Comparison of ENCODE assay signal across 1 cellular context in the genomic region with DNA sequence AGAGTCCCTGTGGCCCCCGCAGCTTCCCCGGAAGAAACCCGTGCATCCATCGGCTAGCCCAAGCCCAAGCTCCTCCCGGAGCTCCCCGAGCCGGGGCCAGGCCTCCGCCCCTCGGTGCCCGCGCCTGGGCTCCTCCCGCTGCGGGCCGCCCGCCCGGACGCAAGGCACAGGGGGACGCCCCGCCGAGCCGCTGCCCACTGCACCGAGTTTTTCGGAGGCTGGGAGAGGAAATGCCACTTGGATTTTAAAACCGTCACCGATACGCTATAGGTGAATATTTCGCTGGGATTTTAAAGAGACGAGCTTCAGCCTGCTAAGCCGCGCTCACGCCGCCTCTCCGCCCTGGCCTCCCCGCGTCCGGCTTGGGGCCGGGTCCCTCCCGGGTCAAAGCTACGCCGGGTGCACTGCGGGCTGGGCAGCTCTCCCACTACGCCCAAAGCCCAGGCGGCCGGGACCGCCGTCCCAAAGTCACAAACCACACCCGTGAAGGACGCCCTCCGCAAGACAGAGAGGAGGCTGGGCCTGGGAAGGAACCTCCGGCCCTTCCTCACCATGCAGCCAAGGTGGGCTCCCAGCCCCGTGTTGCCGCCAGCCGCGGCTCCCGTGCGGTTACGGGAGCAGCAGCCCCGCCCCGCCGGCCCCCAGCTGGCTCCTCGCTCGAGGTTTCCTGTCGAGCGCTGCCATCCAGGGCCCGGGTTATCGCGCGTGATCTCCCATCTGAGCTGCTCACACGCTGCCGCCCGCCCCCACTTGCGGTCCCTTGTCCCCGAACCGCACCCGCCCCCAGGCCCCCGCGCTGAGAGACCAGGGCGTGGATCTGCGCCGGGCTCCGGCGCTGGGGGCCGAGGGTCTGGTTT.
TF ChIP-seq lines count a peak whose summit lies in the region.

No MANE protein-coding gene starts in this region.

TF ChIP-seq in HepG2, 621 proteins besides CTCF, POLR2A, EP300 and RAD21 (continued from another document and continues in another):
- TF ChIP-seq, protein P1, sequence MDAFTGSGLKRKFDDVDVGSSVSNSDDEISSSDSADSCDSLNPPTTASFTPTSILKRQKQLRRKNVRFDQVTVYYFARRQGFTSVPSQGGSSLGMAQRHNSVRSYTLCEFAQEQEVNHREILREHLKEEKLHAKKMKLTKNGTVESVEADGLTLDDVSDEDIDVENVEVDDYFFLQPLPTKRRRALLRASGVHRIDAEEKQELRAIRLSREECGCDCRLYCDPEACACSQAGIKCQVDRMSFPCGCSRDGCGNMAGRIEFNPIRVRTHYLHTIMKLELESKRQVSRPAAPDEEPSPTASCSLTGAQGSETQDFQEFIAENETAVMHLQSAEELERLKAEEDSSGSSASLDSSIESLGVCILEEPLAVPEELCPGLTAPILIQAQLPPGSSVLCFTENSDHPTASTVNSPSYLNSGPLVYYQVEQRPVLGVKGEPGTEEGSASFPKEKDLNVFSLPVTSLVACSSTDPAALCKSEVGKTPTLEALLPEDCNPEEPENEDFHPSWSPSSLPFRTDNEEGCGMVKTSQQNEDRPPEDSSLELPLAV (CRISPR knock-in tag; conservative IDR thresholded peaks at IDR 0.05; ENCODE audit: low read depth), result no peak
- TF ChIP-seq ZNF383 (CRISPR knock-in tag; IDR thresholded peaks at IDR 0.05; ENCODE audit: borderline replicate concordance) (no peak), ZNF225 (CRISPR knock-in tag; IDR thresholded peaks at IDR 0.05) (no peak), MXD4 (CRISPR knock-in tag; IDR thresholded peaks at IDR 0.05) (no peak), ZNF124 (CRISPR knock-in tag; IDR thresholded peaks at IDR 0.05) (no peak), ZBTB3 (CRISPR knock-in tag; IDR thresholded peaks at IDR 0.05; ENCODE audit: borderline replicate concordance, low read depth) (no peak), ZFP37 (CRISPR knock-in tag; IDR thresholded peaks at IDR 0.05; ENCODE audit: borderline replicate concordance) (no peak), TAF1 (CRISPR knock-in tag; IDR thresholded peaks at IDR 0.05) (no peak), ZNF660 (CRISPR knock-in tag; IDR thresholded peaks at IDR 0.05; ENCODE audit: borderline replicate concordance, low read depth) (no peak), SNAI1 (CRISPR knock-in tag; IDR thresholded peaks at IDR 0.05; ENCODE audit: borderline replicate concordance) (no peak), RBFOX2 (IDR thresholded peaks at IDR 0.05; ENCODE audit: low read depth, low read length) (no peak), ZNF570 (CRISPR knock-in tag; IDR thresholded peaks at IDR 0.05; ENCODE audit: borderline replicate concordance) (no peak), HOXA9 (CRISPR knock-in tag; IDR thresholded peaks at IDR 0.05; ENCODE audit: borderline replicate concordance) (no peak), HNRNPLL (IDR thresholded peaks at IDR 0.05; ENCODE audit: low read depth, low read length, poor library complexity, severe bottlenecking) (peak; percentile 76), ZNF496 (CRISPR knock-in tag; IDR thresholded peaks at IDR 0.05; ENCODE audit: insufficient replicate concordance) (no peak), ZFP82 (CRISPR knock-in tag; IDR thresholded peaks at IDR 0.05; ENCODE audit: borderline replicate concordance) (no peak), ZNF550 (CRISPR knock-in tag; IDR thresholded peaks at IDR 0.05; ENCODE audit: borderline replicate concordance) (no peak), SALL1 (CRISPR knock-in tag; IDR thresholded peaks at IDR 0.05) (peak; percentile 29; the same call in 1 of the 2 replicates), FOXC1 (CRISPR knock-in tag; IDR thresholded peaks at IDR 0.05; ENCODE audit: borderline replicate concordance) (no peak), CEBPG (CRISPR knock-in tag; IDR thresholded peaks at IDR 0.05) (no peak), HIVEP1 (CRISPR knock-in tag; IDR thresholded peaks at IDR 0.05) (0 out of 2 replicates have a peak, but pooled peaks have one; percentile 31), ZNF629 (CRISPR knock-in tag; conservative IDR thresholded peaks at IDR 0.05) (no peak), ZNF773 (CRISPR knock-in tag; IDR thresholded peaks at IDR 0.05; ENCODE audit: borderline replicate concordance) (no peak), THYN1 (CRISPR knock-in tag; IDR thresholded peaks at IDR 0.05; ENCODE audit: borderline replicate concordance, low read depth) (no peak), ZNF17 (CRISPR knock-in tag; IDR thresholded peaks at IDR 0.05) (no peak), MEIS2 (CRISPR knock-in tag; IDR thresholded peaks at IDR 0.05) (no peak), KAT2B (IDR thresholded peaks at IDR 0.05; ENCODE audit: borderline replicate concordance, low read depth, low read length) (no peak), MYC (CRISPR knock-in tag; IDR thresholded peaks at IDR 0.05; ENCODE audit: borderline replicate concordance) (0 out of 2 replicates have a peak, but pooled peaks have one; percentile 13), MAZ (IDR thresholded peaks at IDR 0.05; ENCODE audit: borderline replicate concordance, low read depth, low read length) (no peak), MAZ (CRISPR knock-in tag; IDR thresholded peaks at IDR 0.05; ENCODE audit: low read depth) (0 out of 2 replicates have a peak, but pooled peaks have one; percentile 24), ZBTB20 (CRISPR knock-in tag; IDR thresholded peaks at IDR 0.05; ENCODE audit: borderline replicate concordance, low read depth) (no peak), ZFP36L2 (CRISPR knock-in tag; IDR thresholded peaks at IDR 0.05) (no peak), POGZ (CRISPR knock-in tag; IDR thresholded peaks at IDR 0.05) (no peak), ZNF510 (CRISPR knock-in tag; IDR thresholded peaks at IDR 0.05; ENCODE audit: low read depth) (no peak), ATF7 (IDR thresholded peaks at IDR 0.05) (no peak), ATF7 (CRISPR knock-in tag; IDR thresholded peaks at IDR 0.05) (no peak), ZC3H13 (CRISPR knock-in tag; IDR thresholded peaks at IDR 0.05) (no peak), GATAD1 (CRISPR knock-in tag; IDR thresholded peaks at IDR 0.05) (no peak), ZBTB7B (CRISPR knock-in tag; IDR thresholded peaks at IDR 0.05) (no peak), KDM2A (CRISPR knock-in tag; IDR thresholded peaks at IDR 0.05; ENCODE audit: borderline replicate concordance, low read depth) (no peak), CCDC6 (CRISPR knock-in tag; IDR thresholded peaks at IDR 0.05) (0 out of 2 replicates have a peak, but pooled peaks have one; percentile 29), ZNF644 (CRISPR knock-in tag; IDR thresholded peaks at IDR 0.05; ENCODE audit: low read depth) (no peak), SOX6 (IDR thresholded peaks at IDR 0.05) (no peak), SOX6 (CRISPR knock-in tag; IDR thresholded peaks at IDR 0.05) (no peak), ZSCAN12 (CRISPR knock-in tag; IDR thresholded peaks at IDR 0.05) (no peak), POLR2AphosphoS5 (IDR thresholded peaks at IDR 0.05; ENCODE audit: low read depth, low read length) (no peak), TCF7 (IDR thresholded peaks at IDR 0.05; ENCODE audit: low read depth) (no peak), EHMT2 (IDR thresholded peaks at IDR 0.05; ENCODE audit: borderline replicate concordance, low read depth, low read length) (no peak), ZFY (CRISPR knock-in tag; IDR thresholded peaks at IDR 0.05) (peak; percentile 37; the same call in 1 of the 2 replicates), TEAD3 (CRISPR knock-in tag; optimal IDR thresholded peaks at IDR 0.05; ENCODE audit: borderline replicate concordance) (no peak), ZNF547 (CRISPR knock-in tag; IDR thresholded peaks at IDR 0.05) (no peak), SMARCC2 (IDR thresholded peaks at IDR 0.05) (no peak), ZBTB38 (CRISPR knock-in tag; IDR thresholded peaks at IDR 0.05) (no peak), RBAK (CRISPR knock-in tag; IDR thresholded peaks at IDR 0.05) (no peak), ZNF619 (CRISPR knock-in tag; IDR thresholded peaks at IDR 0.05) (no peak)
- TF ChIP-seq, protein P2, sequence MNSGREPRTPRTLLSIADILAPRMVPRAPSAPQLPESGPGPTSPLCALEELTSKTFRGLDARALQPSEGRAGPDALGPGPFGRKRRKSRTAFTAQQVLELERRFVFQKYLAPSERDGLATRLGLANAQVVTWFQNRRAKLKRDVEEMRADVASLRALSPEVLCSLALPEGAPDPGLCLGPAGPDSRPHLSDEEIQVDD (CRISPR knock-in tag; IDR thresholded peaks at IDR 0.05; ENCODE audit: borderline replicate concordance), result no peak
- TF ChIP-seq, protein P3, sequence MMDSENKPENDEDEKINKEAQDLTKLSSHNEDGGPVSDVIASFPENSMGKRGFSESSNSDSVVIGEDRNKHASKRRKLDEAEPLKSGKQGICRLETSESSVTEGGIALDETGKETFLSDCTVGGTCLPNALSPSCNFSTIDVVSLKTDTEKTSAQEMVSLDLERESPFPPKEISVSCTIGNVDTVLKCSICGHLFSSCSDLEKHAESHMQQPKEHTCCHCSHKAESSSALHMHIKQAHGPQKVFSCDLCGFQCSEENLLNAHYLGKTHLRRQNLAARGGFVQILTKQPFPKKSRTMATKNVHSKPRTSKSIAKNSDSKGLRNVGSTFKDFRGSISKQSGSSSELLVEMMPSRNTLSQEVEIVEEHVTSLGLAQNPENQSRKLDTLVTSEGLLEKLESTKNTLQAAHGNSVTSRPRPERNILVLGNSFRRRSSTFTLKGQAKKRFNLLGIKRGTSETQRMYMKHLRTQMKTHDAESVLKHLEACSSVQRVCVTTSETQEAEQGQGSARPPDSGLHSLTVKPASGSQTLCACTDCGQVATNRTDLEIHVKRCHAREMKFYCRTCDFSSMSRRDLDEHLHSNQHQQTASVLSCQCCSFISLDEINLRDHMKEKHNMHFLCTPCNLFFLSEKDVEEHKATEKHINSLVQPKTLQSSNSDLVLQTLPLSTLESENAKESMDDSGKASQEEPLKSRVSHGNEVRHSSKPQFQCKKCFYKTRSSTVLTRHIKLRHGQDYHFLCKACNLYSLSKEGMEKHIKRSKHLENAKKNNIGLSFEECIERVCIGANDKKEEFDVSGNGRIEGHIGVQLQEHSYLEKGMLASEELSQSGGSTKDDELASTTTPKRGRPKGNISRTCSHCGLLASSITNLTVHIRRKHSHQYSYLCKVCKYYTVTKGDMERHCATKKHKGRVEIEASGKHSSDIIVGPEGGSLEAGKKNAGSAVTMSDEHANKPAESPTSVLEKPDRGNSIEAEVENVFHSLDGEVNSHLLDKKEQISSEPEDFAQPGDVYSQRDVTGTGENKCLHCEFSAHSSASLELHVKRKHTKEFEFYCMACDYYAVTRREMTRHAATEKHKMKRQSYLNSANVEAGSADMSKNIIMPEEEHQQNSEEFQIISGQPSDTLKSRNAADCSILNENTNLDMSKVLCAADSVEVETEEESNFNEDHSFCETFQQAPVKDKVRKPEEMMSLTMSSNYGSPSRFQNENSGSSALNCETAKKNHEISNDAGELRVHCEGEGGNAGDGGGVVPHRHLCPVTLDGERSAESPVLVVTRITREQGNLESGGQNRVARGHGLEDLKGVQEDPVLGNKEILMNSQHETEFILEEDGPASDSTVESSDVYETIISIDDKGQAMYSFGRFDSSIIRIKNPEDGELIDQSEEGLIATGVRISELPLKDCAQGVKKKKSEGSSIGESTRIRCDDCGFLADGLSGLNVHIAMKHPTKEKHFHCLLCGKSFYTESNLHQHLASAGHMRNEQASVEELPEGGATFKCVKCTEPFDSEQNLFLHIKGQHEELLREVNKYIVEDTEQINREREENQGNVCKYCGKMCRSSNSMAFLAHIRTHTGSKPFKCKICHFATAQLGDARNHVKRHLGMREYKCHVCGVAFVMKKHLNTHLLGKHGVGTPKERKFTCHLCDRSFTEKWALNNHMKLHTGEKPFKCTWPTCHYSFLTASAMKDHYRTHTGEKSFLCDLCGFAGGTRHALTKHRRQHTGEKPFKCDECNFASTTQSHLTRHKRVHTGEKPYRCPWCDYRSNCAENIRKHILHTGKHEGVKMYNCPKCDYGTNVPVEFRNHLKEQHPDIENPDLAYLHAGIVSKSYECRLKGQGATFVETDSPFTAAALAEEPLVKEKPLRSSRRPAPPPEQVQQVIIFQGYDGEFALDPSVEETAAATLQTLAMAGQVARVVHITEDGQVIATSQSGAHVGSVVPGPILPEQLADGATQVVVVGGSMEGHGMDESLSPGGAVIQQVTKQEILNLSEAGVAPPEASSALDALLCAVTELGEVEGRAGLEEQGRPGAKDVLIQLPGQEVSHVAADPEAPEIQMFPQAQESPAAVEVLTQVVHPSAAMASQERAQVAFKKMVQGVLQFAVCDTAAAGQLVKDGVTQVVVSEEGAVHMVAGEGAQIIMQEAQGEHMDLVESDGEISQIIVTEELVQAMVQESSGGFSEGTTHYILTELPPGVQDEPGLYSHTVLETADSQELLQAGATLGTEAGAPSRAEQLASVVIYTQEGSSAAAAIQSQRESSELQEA (CRISPR knock-in tag; IDR thresholded peaks at IDR 0.05; ENCODE audit: not compliant biosample characterization), result no peak
- TF ChIP-seq, protein P4, sequence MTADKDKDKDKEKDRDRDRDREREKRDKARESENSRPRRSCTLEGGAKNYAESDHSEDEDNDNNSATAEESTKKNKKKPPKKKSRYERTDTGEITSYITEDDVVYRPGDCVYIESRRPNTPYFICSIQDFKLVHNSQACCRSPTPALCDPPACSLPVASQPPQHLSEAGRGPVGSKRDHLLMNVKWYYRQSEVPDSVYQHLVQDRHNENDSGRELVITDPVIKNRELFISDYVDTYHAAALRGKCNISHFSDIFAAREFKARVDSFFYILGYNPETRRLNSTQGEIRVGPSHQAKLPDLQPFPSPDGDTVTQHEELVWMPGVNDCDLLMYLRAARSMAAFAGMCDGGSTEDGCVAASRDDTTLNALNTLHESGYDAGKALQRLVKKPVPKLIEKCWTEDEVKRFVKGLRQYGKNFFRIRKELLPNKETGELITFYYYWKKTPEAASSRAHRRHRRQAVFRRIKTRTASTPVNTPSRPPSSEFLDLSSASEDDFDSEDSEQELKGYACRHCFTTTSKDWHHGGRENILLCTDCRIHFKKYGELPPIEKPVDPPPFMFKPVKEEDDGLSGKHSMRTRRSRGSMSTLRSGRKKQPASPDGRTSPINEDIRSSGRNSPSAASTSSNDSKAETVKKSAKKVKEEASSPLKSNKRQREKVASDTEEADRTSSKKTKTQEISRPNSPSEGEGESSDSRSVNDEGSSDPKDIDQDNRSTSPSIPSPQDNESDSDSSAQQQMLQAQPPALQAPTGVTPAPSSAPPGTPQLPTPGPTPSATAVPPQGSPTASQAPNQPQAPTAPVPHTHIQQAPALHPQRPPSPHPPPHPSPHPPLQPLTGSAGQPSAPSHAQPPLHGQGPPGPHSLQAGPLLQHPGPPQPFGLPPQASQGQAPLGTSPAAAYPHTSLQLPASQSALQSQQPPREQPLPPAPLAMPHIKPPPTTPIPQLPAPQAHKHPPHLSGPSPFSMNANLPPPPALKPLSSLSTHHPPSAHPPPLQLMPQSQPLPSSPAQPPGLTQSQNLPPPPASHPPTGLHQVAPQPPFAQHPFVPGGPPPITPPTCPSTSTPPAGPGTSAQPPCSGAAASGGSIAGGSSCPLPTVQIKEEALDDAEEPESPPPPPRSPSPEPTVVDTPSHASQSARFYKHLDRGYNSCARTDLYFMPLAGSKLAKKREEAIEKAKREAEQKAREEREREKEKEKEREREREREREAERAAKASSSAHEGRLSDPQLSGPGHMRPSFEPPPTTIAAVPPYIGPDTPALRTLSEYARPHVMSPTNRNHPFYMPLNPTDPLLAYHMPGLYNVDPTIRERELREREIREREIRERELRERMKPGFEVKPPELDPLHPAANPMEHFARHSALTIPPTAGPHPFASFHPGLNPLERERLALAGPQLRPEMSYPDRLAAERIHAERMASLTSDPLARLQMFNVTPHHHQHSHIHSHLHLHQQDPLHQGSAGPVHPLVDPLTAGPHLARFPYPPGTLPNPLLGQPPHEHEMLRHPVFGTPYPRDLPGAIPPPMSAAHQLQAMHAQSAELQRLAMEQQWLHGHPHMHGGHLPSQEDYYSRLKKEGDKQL (CRISPR knock-in tag; IDR thresholded peaks at IDR 0.05; ENCODE audit: low read depth), result no peak
- TF ChIP-seq, protein P5, sequence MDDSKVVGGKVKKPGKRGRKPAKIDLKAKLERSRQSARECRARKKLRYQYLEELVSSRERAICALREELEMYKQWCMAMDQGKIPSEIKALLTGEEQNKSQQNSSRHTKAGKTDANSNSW (CRISPR knock-in tag; IDR thresholded peaks at IDR 0.05; ENCODE audit: borderline replicate concordance), result no peak
